In the genomic region with DNA sequence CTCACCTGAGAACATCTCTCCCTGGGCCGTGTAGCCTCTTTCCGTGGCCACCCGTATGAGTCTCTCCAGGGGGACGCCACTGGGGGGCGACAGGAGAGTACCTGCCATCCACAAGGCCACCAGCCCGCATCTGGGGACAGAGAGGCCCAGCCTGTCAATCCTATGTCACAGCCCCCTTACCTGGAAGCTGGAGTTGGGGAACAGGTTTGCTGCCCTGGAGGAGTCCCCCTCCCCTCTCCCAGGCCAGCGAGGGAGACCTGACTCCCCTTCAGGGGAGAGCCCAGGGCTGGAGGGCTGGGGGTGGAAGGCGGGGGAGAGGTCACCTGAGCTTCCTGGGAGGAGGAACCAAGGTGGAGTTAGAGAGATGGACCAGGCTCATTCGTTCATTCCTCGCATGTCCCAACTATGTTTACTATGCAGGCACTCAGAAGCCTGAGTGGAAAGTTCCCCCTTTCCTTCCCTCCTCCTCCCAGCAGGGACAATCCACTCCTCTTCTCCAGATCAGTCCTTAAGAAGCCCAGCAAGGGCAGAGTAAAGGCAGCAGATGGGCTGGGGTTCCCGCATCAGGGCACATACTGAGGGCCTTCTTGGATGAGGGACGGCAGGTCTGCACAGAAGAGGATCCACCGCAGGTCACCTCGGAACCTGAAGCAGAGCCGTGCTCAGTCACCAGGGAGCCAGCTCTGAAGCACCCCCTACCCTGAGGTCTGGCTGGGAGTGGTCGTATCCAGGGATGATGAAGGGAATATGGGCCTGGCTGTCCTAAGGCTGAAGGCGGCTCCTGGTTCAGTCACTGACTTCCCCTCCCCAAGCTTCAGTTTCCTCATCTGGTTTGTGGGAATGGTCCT, we compare ENCODE assay signal across 2 cellular contexts.
TF ChIP-seq lines count a peak whose summit lies in the region.

No MANE protein-coding gene starts in this region.

TF ChIP-seq in SK-N-SH, 30 proteins besides CTCF, POLR2A, EP300 and RAD21 (continued from another document):
- TF ChIP-seq, protein P1, sequence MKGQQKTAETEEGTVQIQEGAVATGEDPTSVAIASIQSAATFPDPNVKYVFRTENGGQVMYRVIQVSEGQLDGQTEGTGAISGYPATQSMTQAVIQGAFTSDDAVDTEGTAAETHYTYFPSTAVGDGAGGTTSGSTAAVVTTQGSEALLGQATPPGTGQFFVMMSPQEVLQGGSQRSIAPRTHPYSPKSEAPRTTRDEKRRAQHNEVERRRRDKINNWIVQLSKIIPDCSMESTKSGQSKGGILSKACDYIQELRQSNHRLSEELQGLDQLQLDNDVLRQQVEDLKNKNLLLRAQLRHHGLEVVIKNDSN (IDR thresholded peaks at IDR 0.05; ENCODE audit: borderline replicate concordance, low read depth), result no peak

TF ChIP-seq in SK-N-SH treated with all-trans-retinoic acid at 6 μM for 48 hours, 23 proteins besides CTCF, POLR2A, EP300 and RAD21 (continued from another document):
- TF ChIP-seq, protein P2, sequence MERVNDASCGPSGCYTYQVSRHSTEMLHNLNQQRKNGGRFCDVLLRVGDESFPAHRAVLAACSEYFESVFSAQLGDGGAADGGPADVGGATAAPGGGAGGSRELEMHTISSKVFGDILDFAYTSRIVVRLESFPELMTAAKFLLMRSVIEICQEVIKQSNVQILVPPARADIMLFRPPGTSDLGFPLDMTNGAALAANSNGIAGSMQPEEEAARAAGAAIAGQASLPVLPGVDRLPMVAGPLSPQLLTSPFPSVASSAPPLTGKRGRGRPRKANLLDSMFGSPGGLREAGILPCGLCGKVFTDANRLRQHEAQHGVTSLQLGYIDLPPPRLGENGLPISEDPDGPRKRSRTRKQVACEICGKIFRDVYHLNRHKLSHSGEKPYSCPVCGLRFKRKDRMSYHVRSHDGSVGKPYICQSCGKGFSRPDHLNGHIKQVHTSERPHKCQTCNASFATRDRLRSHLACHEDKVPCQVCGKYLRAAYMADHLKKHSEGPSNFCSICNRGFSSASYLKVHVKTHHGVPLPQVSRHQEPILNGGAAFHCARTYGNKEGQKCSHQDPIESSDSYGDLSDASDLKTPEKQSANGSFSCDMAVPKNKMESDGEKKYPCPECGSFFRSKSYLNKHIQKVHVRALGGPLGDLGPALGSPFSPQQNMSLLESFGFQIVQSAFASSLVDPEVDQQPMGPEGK (CRISPR knock-in tag; IDR thresholded peaks at IDR 0.05; ENCODE audit: borderline replicate concordance), result no peak
- TF ChIP-seq PPARA (CRISPR knock-in tag; IDR thresholded peaks at IDR 0.05; ENCODE audit: borderline replicate concordance) (no peak), ZFP30 (CRISPR knock-in tag; IDR thresholded peaks at IDR 0.05) (no peak), ISL1 (CRISPR knock-in tag; IDR thresholded peaks at IDR 0.05) (no peak), BACH2 (CRISPR knock-in tag; IDR thresholded peaks at IDR 0.05; ENCODE audit: borderline replicate concordance) (no peak), ZNF70 (CRISPR knock-in tag; IDR thresholded peaks at IDR 0.05) (no peak), ARNTL (CRISPR knock-in tag; IDR thresholded peaks at IDR 0.05; ENCODE audit: borderline replicate concordance, low read depth) (no peak), ZNF565 (CRISPR knock-in tag; conservative IDR thresholded peaks at IDR 0.05; ENCODE audit: low read depth) (no peak), TCF4 (CRISPR knock-in tag; IDR thresholded peaks at IDR 0.05; ENCODE audit: borderline replicate concordance) (no peak), ESRRG (CRISPR knock-in tag; IDR thresholded peaks at IDR 0.05) (no peak), ZFP3 (CRISPR knock-in tag; IDR thresholded peaks at IDR 0.05) (no peak), ZNF8 (CRISPR knock-in tag; IDR thresholded peaks at IDR 0.05) (no peak), SNAI2 (CRISPR knock-in tag; IDR thresholded peaks at IDR 0.05) (no peak), ZC3H10 (CRISPR knock-in tag; IDR thresholded peaks at IDR 0.05) (no peak)
- TF ChIP-seq, protein P3, sequence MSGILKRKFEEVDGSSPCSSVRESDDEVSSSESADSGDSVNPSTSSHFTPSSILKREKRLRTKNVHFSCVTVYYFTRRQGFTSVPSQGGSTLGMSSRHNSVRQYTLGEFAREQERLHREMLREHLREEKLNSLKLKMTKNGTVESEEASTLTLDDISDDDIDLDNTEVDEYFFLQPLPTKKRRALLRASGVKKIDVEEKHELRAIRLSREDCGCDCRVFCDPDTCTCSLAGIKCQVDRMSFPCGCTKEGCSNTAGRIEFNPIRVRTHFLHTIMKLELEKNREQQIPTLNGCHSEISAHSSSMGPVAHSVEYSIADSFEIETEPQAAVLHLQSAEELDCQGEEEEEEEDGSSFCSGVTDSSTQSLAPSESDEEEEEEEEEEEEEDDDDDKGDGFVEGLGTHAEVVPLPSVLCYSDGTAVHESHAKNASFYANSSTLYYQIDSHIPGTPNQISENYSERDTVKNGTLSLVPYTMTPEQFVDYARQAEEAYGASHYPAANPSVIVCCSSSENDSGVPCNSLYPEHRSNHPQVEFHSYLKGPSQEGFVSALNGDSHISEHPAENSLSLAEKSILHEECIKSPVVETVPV (CRISPR knock-in tag; IDR thresholded peaks at IDR 0.05), result no peak
TF ChIP-seq in SK-N-SH treated with all-trans-retinoic acid at 6 μM for 48 hours: peak in this region for 0.
